ENCODE assay signal across 12 cellular contexts in genomic region chr1:149925751-149926150, GRCh38. TPM values are rescaled to one million over a fixed set of nuclear protein-coding genes. Genes with fewer than 3 reads are reported as not detected.
A peak's percentile ranks its signal among the peaks of the same experiment; 100 is the strongest.
DNase-seq lines count a peak whose midpoint lies in the region; TF ChIP-seq lines count a peak whose summit lies in the region.
"Had no signal": no experiment of that assay in that cellular context is flagged by ENCODE, and none has a peak within 500 bp of the region (broad histone marks: within the 10 kb centered on the region; RNA-seq: fewer than 3 reads in every experiment).

No MANE protein-coding gene starts in this region.

- H3K9me2 ChIP-seq in MM.1S (replicated peaks; ENCODE audit: insufficient read depth, low read length): no peaks in the 10 kb centered on the region

- H3K27ac Mint-ChIP-seq in T-helper 2 cell treated with Interferon-gamma antibody and Interleukin-4, amounts not matched to agents 5 μg/mL and 100 μg/mL, for 36 hours: peak overlapping the region; percentile 26

- in situ Hi-C loops in mammary epithelial cell (cut with MboI; ENCODE audit: low sequenced_read_pairs in 2 of 2): loop anchor here in 1 of 2 donors (25.0 kb wide), 1 partner anchor 88 kb away; a partner anchor contains a TSS
- in situ Hi-C loops in ACHN (cut with HindIII; ENCODE audit: low pct_ligation_motif_present, low pct_unique_long_range_greater_than_20kb, low sequenced_read_pairs): no loop called here

- H3K9ac ChIP-seq in mammary epithelial cell (ENCODE audit: insufficient read depth, low read length): no peak overlapping the region
- H3K9ac ChIP-seq in MM.1S (ENCODE audit: low read length): no peak overlapping the region

- H3K4me1 ChIP-seq in mammary epithelial cell (ENCODE audit: insufficient read depth, low read length): peaks cover 22% of the 10 kb centered on the region
- peaks cover 18% of the 10 kb centered on the region for H3K4me1 ChIP-seq in osteoblast (ENCODE audit: insufficient read depth, low read length)
- peaks cover 15% of the 10 kb centered on the region for H3K4me1 ChIP-seq in MM.1S (ENCODE audit: low read length)

- no peak overlapping the region for H2AFZ ChIP-seq in mammary epithelial cell (ENCODE audit: low read depth, low read length)
- H2AFZ ChIP-seq in osteoblast (ENCODE audit: low read length): no peak overlapping the region
- H2AFZ ChIP-seq in MM.1S (ENCODE audit: low read length): no peak overlapping the region

- H3F3A ChIP-seq in MM.1S (ENCODE audit: insufficient read depth, low read length): peaks cover 17% of the 10 kb centered on the region

- peaks cover 36% of the 10 kb centered on the region for H3K4me1 Mint-ChIP-seq in T-helper 2 cell treated with Interferon-gamma antibody and Interleukin-4, amounts not matched to agents 5 μg/mL and 100 μg/mL, for 36 hours (ENCODE audit: low read depth)

- no peaks in the 10 kb centered on the region for H3K27me3 Mint-ChIP-seq in T-helper 2 cell treated with Interferon-gamma antibody and Interleukin-4, amounts not matched to agents 5 μg/mL and 100 μg/mL, for 36 hours (ENCODE audit: low read depth)

- DNase-seq in T-helper 2 cell treated with Interferon-gamma antibody and Interleukin-4, amounts not matched to agents 5 μg/mL and 100 μg/mL, for 36 hours (ENCODE audit: low spot score): no peak
- DNase-seq in T-helper 2 cell (no peak), NB4 (ENCODE audit: low read depth) (no peak), mammary epithelial cell (no peak), osteoblast (ENCODE audit: insufficient read length, low spot score, missing footprints) (no peak), ACHN (no peak), MM.1S (no peak), midbrain (lab: John Stamatoyannopoulos, UW) (no peak)
- DNase-seq: kidney glomerular epithelial cell, NCI-H2029 treated with DMSO at 0.1 percent for 48 hours, nucleus accumbens had no signal

- peak overlapping the region; percentile 96 for H3K4me3 Mint-ChIP-seq in T-helper 2 cell treated with Interferon-gamma antibody and Interleukin-4, amounts not matched to agents 5 μg/mL and 100 μg/mL, for 36 hours

- H3K27me3 ChIP-seq in mammary epithelial cell (ENCODE audit: insufficient read depth, low read length) (no peaks in the 10 kb centered on the region), osteoblast (ENCODE audit: insufficient read depth, low read length) (no peaks in the 10 kb centered on the region), MM.1S (replicated peaks; ENCODE audit: insufficient read depth, low read length) (no peaks in the 10 kb centered on the region)

- H3K9me3 Mint-ChIP-seq in T-helper 2 cell treated with Interferon-gamma antibody and Interleukin-4, amounts not matched to agents 5 μg/mL and 100 μg/mL, for 36 hours: no peaks in the 10 kb centered on the region

- dilution Hi-C loops in mammary epithelial cell (cut with HindIII; ENCODE audit: low sequenced_read_pairs): no loop called here

- peaks cover 52% of the 10 kb centered on the region for H3K36me3 Mint-ChIP-seq in T-helper 2 cell treated with Interferon-gamma antibody and Interleukin-4, amounts not matched to agents 5 μg/mL and 100 μg/mL, for 36 hours (ENCODE audit: low read depth)

- 100% methylated on average over 2 of the region's 2 CpGs for WGBS in mammary epithelial cell (ENCODE audit: low coverage, missing lambda C conversion rate)

- CTCF ChIA-PET in mammary epithelial cell (lab: Charles Lee; ENCODE audit: low non-redundant PET): no interaction called here

- intact Hi-C loops in mammary epithelial cell (cut with micrococcal nuclease): no loop called here

- H3K79me2 ChIP-seq in mammary epithelial cell (ENCODE audit: insufficient read depth, low read length) (peaks cover 38% of the 10 kb centered on the region), osteoblast (ENCODE audit: insufficient read depth, low read length) (peaks cover 34% of the 10 kb centered on the region), MM.1S (ENCODE audit: low read length) (peaks cover 35% of the 10 kb centered on the region)

- H3K4me3 ChIP-seq in NB4 (ENCODE audit: low read depth, low read length) (peak overlapping the region; percentile 98), mammary epithelial cell (replicated peaks in 1 of 3; ENCODE audit: insufficient read depth in 1 of 3, low read depth in 2 of 3, low read length in 3 of 3) (no peak overlapping the region), osteoblast (ENCODE audit: insufficient read depth, low read length) (no peak overlapping the region), MM.1S (ENCODE audit: low read length) (no peak overlapping the region)

- H3K27ac ChIP-seq in mammary epithelial cell (ENCODE audit: insufficient read depth, low read depth, low read length) (no peak overlapping the region), osteoblast (ENCODE audit: low read depth, low read length) (no peak overlapping the region), MM.1S (ENCODE audit: low read length) (no peak overlapping the region)

- TF ChIP-seq POLR2A in NB4 (IDR thresholded peaks at IDR 0.05; ENCODE audit: extremely low read depth, insufficient read length): no peak

- H3K4me2 ChIP-seq in mammary epithelial cell (ENCODE audit: insufficient read depth, low read depth, low read length) (peak overlapping the region; percentile 75), osteoblast (ENCODE audit: insufficient read depth, low read length) (peak overlapping the region; percentile 92), MM.1S (ENCODE audit: low read depth, low read length) (no peak overlapping the region)

- H3K36me3 ChIP-seq in mammary epithelial cell (ENCODE audit: insufficient read depth, low read length) (peaks cover 22% of the 10 kb centered on the region), osteoblast (ENCODE audit: insufficient read depth, low read length) (peaks cover 56% of the 10 kb centered on the region), MM.1S (replicated peaks; ENCODE audit: insufficient read depth, low read length) (peaks cover 38% of the 10 kb centered on the region)

- no peak for TF ChIP-seq CTCF in NB4 (IDR thresholded peaks at IDR 0.05; ENCODE audit: low read depth, low read length)
- TF ChIP-seq CTCF in mammary epithelial cell (conservative IDR thresholded peaks at IDR 0.05 in 1 of 2, IDR thresholded peaks at IDR 0.05 in 1 of 2; ENCODE audit: extremely low read depth in 1 of 2, insufficient read depth in 1 of 2, low read depth in 1 of 2, low read length in 2 of 2): no peak
- TF ChIP-seq CTCF in osteoblast (IDR thresholded peaks at IDR 0.05; ENCODE audit: extremely low read depth, low read depth, low read length): no peak
- TF ChIP-seq CTCF in MM.1S (IDR thresholded peaks at IDR 0.05; ENCODE audit: low read length): no peak

- H4K20me1 ChIP-seq in mammary epithelial cell (ENCODE audit: insufficient read depth, low read length) (no peaks in the 10 kb centered on the region), osteoblast (ENCODE audit: insufficient read depth, low read length) (peaks cover 30% of the 10 kb centered on the region), MM.1S (ENCODE audit: insufficient read depth, low read length) (no peaks in the 10 kb centered on the region)

- H3K9me3 ChIP-seq in mammary epithelial cell (replicated peaks; ENCODE audit: insufficient read depth, low read length): no peaks in the 10 kb centered on the region
- no peaks in the 10 kb centered on the region for H3K9me3 ChIP-seq in osteoblast (ENCODE audit: low read depth, low read length)
- H3K9me3 ChIP-seq in MM.1S (replicated peaks; ENCODE audit: insufficient read depth, low read length): no peaks in the 10 kb centered on the region

- BruUV-seq in mammary epithelial cell (replicated peaks; lab: Mats Ljungman, UMichigan): no TSS peak

RNA-seq across cellular contexts. Expression of gene SF3B4, which starts 1.9 kb away (rescaled TPM):
- 10 to 100 TPM; 14.2 to 68.8 TPM for total RNA-seq in mammary epithelial cell
- 29.5 TPM for polyA plus RNA-seq in mammary epithelial cell
- 86.0 TPM for polyA minus RNA-seq in mammary epithelial cell
- 12.4 and 13.4 TPM in 2 replicates for total RNA-seq in osteoblast

RNA-seq across cellular contexts. Expression of gene SV2A, which starts 8.1 kb away (rescaled TPM):
- 1 to 10 TPM; 3.4 to 4.0 TPM for total RNA-seq in mammary epithelial cell
- 1.00 TPM for polyA plus RNA-seq in mammary epithelial cell
- not detected for polyA minus RNA-seq in mammary epithelial cell
- 20.3 and 23.2 TPM in 2 replicates for total RNA-seq in osteoblast
- total RNA-seq: HT-29 had no signal

RNA-seq across cellular contexts. Expression of gene MTMR11, which starts 10.9 kb away (rescaled TPM):
- 10 to 100 TPM in 1 of 2 donors, 1 to 10 TPM in 1; 7.3 to 14.4 TPM for total RNA-seq in mammary epithelial cell
- polyA plus RNA-seq in mammary epithelial cell: 8.7 TPM
- polyA minus RNA-seq in mammary epithelial cell: 15.2 TPM
- 7.2 and 13.3 TPM in 2 replicates for total RNA-seq in osteoblast

RNA-seq across cellular contexts. Expression of gene BOLA1, which starts 26.4 kb away (rescaled TPM):
- total RNA-seq in mammary epithelial cell (10 to 100 TPM in 1 of 2 donors, 1 to 10 TPM in 1; 7.7 to 15.8 TPM), osteoblast (6.9 and 7.7 TPM in 2 replicates)
- 13.8 TPM for polyA plus RNA-seq in mammary epithelial cell
- polyA minus RNA-seq in mammary epithelial cell: not detected
